Comparison of ENCODE assay signal across 29 cellular contexts in the genomic region with DNA sequence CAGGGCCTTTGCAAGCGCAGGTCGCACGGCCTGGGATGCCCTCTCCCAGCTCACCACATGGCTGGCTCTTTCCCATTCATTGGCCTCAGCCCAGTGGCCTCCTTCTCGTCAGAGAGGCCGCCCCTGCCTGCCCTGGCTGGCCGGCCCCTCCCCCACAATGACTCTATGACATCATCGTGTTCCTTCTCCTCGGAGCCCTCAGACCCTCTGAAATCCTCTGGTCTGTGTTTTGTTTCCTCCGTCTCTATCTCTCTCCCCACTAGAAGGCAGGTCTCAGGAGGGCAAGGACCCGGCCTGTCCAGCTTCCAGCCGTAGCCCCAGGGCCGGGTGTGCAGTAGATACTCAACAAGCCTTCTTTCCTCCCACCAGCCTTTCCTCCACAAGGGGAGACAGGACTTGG.
DNase-seq lines count a peak whose midpoint lies in the region; ATAC-seq and TF ChIP-seq lines count a peak whose summit lies in the region.
"Had no signal": no experiment of that assay in that cellular context is flagged by ENCODE, and none has a peak within 500 bp of the region (broad histone marks: within the 10 kb centered on the region; RNA-seq: fewer than 3 reads in every experiment).

No MANE protein-coding gene starts in this region.

- no peak overlapping the region for H3K27ac Mint-ChIP-seq in chondrocyte (ENCODE audit: unreplicated experiment)
- H3K27ac Mint-ChIP-seq: B cell; CD8-positive, alpha-beta T cell; GM23338 had no signal

- H3K4me2 ChIP-seq in Karpas-422 (ENCODE audit: low read depth, low read length, poor library complexity, severe bottlenecking) = no peak overlapping the region

- H4K20me1 ChIP-seq in Karpas-422 (ENCODE audit: insufficient read depth, low read depth, low read length) = no peaks in the 10 kb centered on the region

- no peaks in the 10 kb centered on the region for H3K36me3 Mint-ChIP-seq in chondrocyte (ENCODE audit: low read depth)
- H3K36me3 Mint-ChIP-seq: CD8-positive, alpha-beta T cell had no signal

- H3K9ac ChIP-seq in rectal smooth muscle tissue (ENCODE audit: low read length) (no peak overlapping the region), Karpas-422 (ENCODE audit: low read length) (no peak overlapping the region)

- H3K9me2 ChIP-seq in Karpas-422 (replicated peaks; ENCODE audit: insufficient read depth, low read length) = no peaks in the 10 kb centered on the region

- no peak overlapping the region for H2AFZ ChIP-seq in Karpas-422 (ENCODE audit: low read length)
- H2AFZ ChIP-seq: GM23338 had no signal

- H3K9me3 Mint-ChIP-seq in chondrocyte (ENCODE audit: low read depth) = no peaks in the 10 kb centered on the region
- H3K9me3 Mint-ChIP-seq: CD8-positive, alpha-beta T cell; GM23338 had no signal

- intact Hi-C loops in left lung (cut with DNase I) = no loop called here

- H3K9me3 ChIP-seq in left lung = no peaks in the 10 kb centered on the region
- H3K9me3 ChIP-seq in Karpas-422 (ENCODE audit: low read length) = no peaks in the 10 kb centered on the region
- H3K9me3 ChIP-seq: Caco-2, MG63, SJSA1 had no signal

- H3K27me3 Mint-ChIP-seq in chondrocyte (ENCODE audit: low read depth) = peaks cover 89% of the 10 kb centered on the region

- DNase-seq in chondrocyte (ENCODE audit: low spot score) (peak; percentile 18), left lung (no peak), NCI-H774 (lab: John Stamatoyannopoulos, UW) (no peak), cerebellar nuclear complex (lab: John Stamatoyannopoulos, UW) (no peak), Karpas-422 (no peak), HuH-7 (ENCODE audit: low spot score) (no peak)
- DNase-seq: Caco-2; CD8-positive, alpha-beta T cell; DMS79; EL; GF-D8; KBM-7; MG63; NCI-H1105 treated with DMSO at 0.1 percent for 48 hours; NCI-H146; NCI-H1930; NCI-H2107; NCI-H524; NCI-H748 treated with DMSO at 0.1 percent for 48 hours; NK-92 treated with Interleukin-12 subunit alpha and Interleukin-12 subunit beta, amount 100 ng/mL, for 24 hours; PC-3; Right ventricle myocardium superior; RPMI8226 had no signal

- no peak overlapping the region for H3K4me3 Mint-ChIP-seq in chondrocyte (ENCODE audit: unreplicated experiment)
- H3K4me3 Mint-ChIP-seq: B cell; CD8-positive, alpha-beta T cell; GM23338 had no signal

- H3K36me3 ChIP-seq in left lung (no peaks in the 10 kb centered on the region), rectal smooth muscle tissue (ENCODE audit: control insufficient read depth, insufficient read depth, low read length) (no peaks in the 10 kb centered on the region), Karpas-422 (ENCODE audit: insufficient read depth, low read length) (no peaks in the 10 kb centered on the region)
- H3K36me3 ChIP-seq: MG63, SJSA1 had no signal

- TF ChIP-seq CTCF in chondrocyte (IDR thresholded peaks at IDR 0.05) (no peak), left lung (IDR thresholded peaks at IDR 0.05) (no peak)

- H3K4me3 ChIP-seq in left lung (no peak overlapping the region), rectal smooth muscle tissue (ENCODE audit: low read length) (no peak overlapping the region), Karpas-422 (ENCODE audit: low read length) (no peak overlapping the region)
- H3K4me3 ChIP-seq: GM23338, MG63, SJSA1 had no signal

- H3K27ac ChIP-seq in left lung = peak overlapping the region; percentile 6 to 19
- H3K27ac ChIP-seq in rectal smooth muscle tissue (ENCODE audit: low read depth, low read length) = peak overlapping the region; percentile 92
- no peak overlapping the region for H3K27ac ChIP-seq in Karpas-422 (ENCODE audit: low read length)
- H3K27ac ChIP-seq: C4-2B, SJSA1 had no signal

- H3K4me1 Mint-ChIP-seq in chondrocyte (ENCODE audit: low read depth) = no peaks in the 10 kb centered on the region
- H3K4me1 Mint-ChIP-seq: B cell had no signal

- H3K27me3 ChIP-seq in left lung = peaks cover 0 to 88% of the 10 kb centered on the region in 2 donors
- no peaks in the 10 kb centered on the region for H3K27me3 ChIP-seq in rectal smooth muscle tissue (ENCODE audit: control insufficient read depth, insufficient read depth, low read length)
- no peaks in the 10 kb centered on the region for H3K27me3 ChIP-seq in Karpas-422 (ENCODE audit: low read length)
- H3K27me3 ChIP-seq: MG63, SJSA1 had no signal

- no peaks in the 10 kb centered on the region for H3K79me2 ChIP-seq in Karpas-422 (ENCODE audit: low read length)

- peaks cover 3 to 13% of the 10 kb centered on the region in 2 donors for H3K4me1 ChIP-seq in left lung
- peaks cover 20% of the 10 kb centered on the region for H3K4me1 ChIP-seq in rectal smooth muscle tissue (ENCODE audit: control insufficient read depth, insufficient read depth, low read length)
- H3K4me1 ChIP-seq in Karpas-422 (ENCODE audit: low read length) = no peaks in the 10 kb centered on the region
- H3K4me1 ChIP-seq: Caco-2 had no signal

- ATAC-seq in left lung = no peak
- ATAC-seq: CD8-positive, alpha-beta T cell; GM23338; HCT116; PC-3 had no signal
